In the genomic region with DNA sequence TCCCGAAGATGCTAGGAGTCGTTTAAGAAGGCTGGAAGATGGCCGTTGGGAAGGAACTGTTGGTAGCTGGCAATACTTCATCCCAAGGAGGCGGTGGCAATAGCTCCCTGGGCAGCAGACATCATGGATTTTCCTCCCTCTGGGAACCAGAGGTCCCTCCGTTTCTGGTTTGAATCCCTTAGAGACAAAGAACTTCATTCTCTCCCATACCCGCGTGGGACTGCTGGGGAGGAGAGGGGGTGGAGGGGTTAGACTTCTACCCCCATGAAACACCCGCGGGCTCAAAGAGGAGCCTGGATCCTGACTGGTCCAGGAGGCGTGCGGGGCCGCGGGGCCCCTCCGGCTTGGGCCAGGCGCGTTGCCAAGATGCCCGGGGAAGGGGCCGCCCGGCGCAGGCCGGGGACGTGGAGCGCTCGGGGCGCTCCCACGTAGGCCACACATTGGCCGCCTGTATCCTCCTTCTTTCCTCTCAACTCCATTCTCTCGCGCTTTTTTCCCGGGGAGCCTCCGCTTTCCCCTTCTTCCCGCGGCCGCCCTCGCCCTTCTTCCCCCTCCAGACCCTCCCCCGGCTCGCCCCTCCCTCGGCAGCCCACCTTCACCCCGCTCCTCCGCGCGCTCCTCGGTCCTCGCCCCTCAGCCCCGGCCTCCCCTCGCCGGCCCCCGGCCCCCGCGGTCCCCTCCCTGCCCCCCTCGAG, we compare ENCODE assay signal across 8 cellular contexts. TPM values are rescaled to one million over a fixed set of nuclear protein-coding genes. Genes with fewer than 3 reads are reported as not detected.
A peak's percentile ranks its signal among the peaks of the same experiment; 100 is the strongest.
DNase-seq lines count a peak whose midpoint lies in the region; ATAC-seq, FAIRE-seq and TF ChIP-seq lines count a peak whose summit lies in the region.

No MANE protein-coding gene starts in this region.

- DNase-seq in AG08395 (ENCODE audit: low spot score) (peak; percentile 38), GM12892 (ENCODE audit: insufficient read length) (peak; percentile 58), NCI-H1694 (lab: John Stamatoyannopoulos, UW) (peak; percentile 48), glutamatergic neuron (no peak), osteoblast (ENCODE audit: insufficient read length, low spot score, missing footprints) (peak; percentile 92), LoVo (ENCODE audit: low spot score) (no peak)

- 0 out of 2 replicates have a peak, but pooled peaks have one; percentile 13 for TF ChIP-seq POLR2A in GM12892 (IDR thresholded peaks at IDR 0.05; ENCODE audit: low read depth, low read length)

- peak overlapping the region; percentile 100 for H3K4me3 ChIP-seq in osteoblast (ENCODE audit: insufficient read depth, low read length)

- peaks cover 31% of the 10 kb centered on the region for H4K20me1 ChIP-seq in osteoblast (ENCODE audit: insufficient read depth, low read length)

- peak; percentile 50 for FAIRE-seq in GM12892 (lab: Jason Lieb, UNC)

- peaks cover 7% of the 10 kb centered on the region for H3K36me3 ChIP-seq in osteoblast (ENCODE audit: insufficient read depth, low read length)

- H3K79me2 ChIP-seq in osteoblast (ENCODE audit: insufficient read depth, low read length), result peaks cover 55% of the 10 kb centered on the region

- no peak for TF ChIP-seq CTCF in glutamatergic neuron (IDR thresholded peaks at IDR 0.05; ENCODE audit: partially characterized antibody, unreplicated experiment)
- TF ChIP-seq CTCF in osteoblast (IDR thresholded peaks at IDR 0.05; ENCODE audit: extremely low read depth, low read depth, low read length), result no peak

- H2AFZ ChIP-seq in osteoblast (ENCODE audit: low read length), result peak overlapping the region; percentile 89

- peaks cover 45% of the 10 kb centered on the region for H3K4me1 Mint-ChIP-seq in activated naive CD4-positive, alpha-beta T cell treated with anti-CD3 and anti-CD28 coated beads, Interleukin-2, amount 50 U/mL, for 24 hours
- H3K4me1 Mint-ChIP-seq in glutamatergic neuron (ENCODE audit: low read depth, unreplicated experiment), result peaks cover 8% of the 10 kb centered on the region

- no peaks in the 10 kb centered on the region for H3K9me3 ChIP-seq in osteoblast (ENCODE audit: low read depth, low read length)

- H3K27me3 Mint-ChIP-seq in activated naive CD4-positive, alpha-beta T cell treated with anti-CD3 and anti-CD28 coated beads, Interleukin-2, amount 50 U/mL, for 24 hours, result no peaks in the 10 kb centered on the region
- H3K27me3 Mint-ChIP-seq in glutamatergic neuron (ENCODE audit: unreplicated experiment), result peaks cover 13% of the 10 kb centered on the region

- H3K4me2 ChIP-seq in osteoblast (ENCODE audit: insufficient read depth, low read length), result peak overlapping the region; percentile 99

- peak overlapping the region; percentile 93 for H3K27ac ChIP-seq in osteoblast (ENCODE audit: low read depth, low read length)

- peaks cover 8% of the 10 kb centered on the region for H3K36me3 Mint-ChIP-seq in activated naive CD4-positive, alpha-beta T cell treated with anti-CD3 and anti-CD28 coated beads, Interleukin-2, amount 50 U/mL, for 24 hours
- H3K36me3 Mint-ChIP-seq in glutamatergic neuron (ENCODE audit: unreplicated experiment), result no peaks in the 10 kb centered on the region

- no peaks in the 10 kb centered on the region for H3K27me3 ChIP-seq in osteoblast (ENCODE audit: insufficient read depth, low read length)

- no peaks in the 10 kb centered on the region for H3K9me3 Mint-ChIP-seq in activated naive CD4-positive, alpha-beta T cell treated with anti-CD3 and anti-CD28 coated beads, Interleukin-2, amount 50 U/mL, for 24 hours
- peaks cover 8% of the 10 kb centered on the region for H3K9me3 Mint-ChIP-seq in glutamatergic neuron (ENCODE audit: unreplicated experiment)

- peak overlapping the region; percentile 83 for H3K4me3 Mint-ChIP-seq in activated naive CD4-positive, alpha-beta T cell treated with anti-CD3 and anti-CD28 coated beads, Interleukin-2, amount 50 U/mL, for 24 hours
- peak overlapping the region; percentile 87 for H3K4me3 Mint-ChIP-seq in glutamatergic neuron (ENCODE audit: unreplicated experiment)

- no peak for ATAC-seq in HG03439 (IDR thresholded peaks at IDR 0.05; ENCODE audit: unreplicated experiment)

- peaks cover 23% of the 10 kb centered on the region for H3K4me1 ChIP-seq in osteoblast (ENCODE audit: insufficient read depth, low read length)

- H3K27ac Mint-ChIP-seq in activated naive CD4-positive, alpha-beta T cell treated with anti-CD3 and anti-CD28 coated beads, Interleukin-2, amount 50 U/mL, for 24 hours, result peak overlapping the region; percentile 94
- H3K27ac Mint-ChIP-seq in glutamatergic neuron (ENCODE audit: unreplicated experiment), result peak overlapping the region; percentile 96

RNA-seq across cellular contexts. Expression of gene MSL1, which starts 0.4 kb away (rescaled TPM):
- 57.4 TPM for polyA plus RNA-seq in GM12892 (2012; ENCODE audit: missing spikeins)
- total RNA-seq in glutamatergic neuron (ENCODE audit: unreplicated experiment) (110 TPM), osteoblast (53.3 and 60.1 TPM in 2 replicates)

RNA-seq across cellular contexts. Expression of gene CASC3, which starts 19.0 kb away (rescaled TPM):
- polyA plus RNA-seq in GM12892 (2012; ENCODE audit: missing spikeins), result 49.2 TPM
- total RNA-seq in glutamatergic neuron (ENCODE audit: unreplicated experiment) (145 TPM), osteoblast (40.7 and 45.2 TPM in 2 replicates)

RNA-seq across cellular contexts. Expression of gene NR1D1, which starts 20.9 kb away (rescaled TPM):
- polyA plus RNA-seq in GM12892 (2012; ENCODE audit: missing spikeins), result 1.2 TPM
- total RNA-seq in glutamatergic neuron (ENCODE audit: unreplicated experiment), result 1.3 TPM
- 5.1 and 7.1 TPM in 2 replicates for total RNA-seq in osteoblast

RNA-seq across cellular contexts. Expression of gene RAPGEFL1, which starts 55.9 kb away (rescaled TPM):
- 4.1 TPM for polyA plus RNA-seq in GM12892 (2012; ENCODE audit: missing spikeins)
- total RNA-seq in glutamatergic neuron (ENCODE audit: unreplicated experiment) (25.3 TPM), osteoblast (1.4 and 2.1 TPM in 2 replicates)

RNA-seq across cellular contexts. Expression of gene THRA, which starts 58.6 kb away (rescaled TPM):
- 1.5 TPM for polyA plus RNA-seq in GM12892 (2012; ENCODE audit: missing spikeins)
- 17.6 TPM for total RNA-seq in glutamatergic neuron (ENCODE audit: unreplicated experiment)
- 30.6 and 33.3 TPM in 2 replicates for total RNA-seq in osteoblast

Comparison
In these comparisons a context has a peak if more than half of its experiments do, and no peak if none do; other contexts are left out.
1. DNase-seq: peak in AG08395 (single experiment), GM12892 (single experiment), NCI-H1694 (single experiment) and osteoblast (single experiment); none in glutamatergic neuron (single experiment) and LoVo (single experiment).